ENCODE assay signal across 8 cellular contexts in genomic region chr19:57239982-57240310, GRCh38. TPM values are rescaled to one million over a fixed set of nuclear protein-coding genes. Genes with fewer than 3 reads are reported as not detected.
DNase-seq lines count a peak whose midpoint lies in the region; ATAC-seq and TF ChIP-seq lines count a peak whose summit lies in the region.

No MANE protein-coding gene starts in this region.

- peaks cover 9% of the 10 kb centered on the region for H3K9me3 Mint-ChIP-seq in activated CD4-positive, alpha-beta T cell treated with anti-CD3 and anti-CD28 coated beads, Interleukin-2, amount 10 ng/mL, durations not matched to agents 24 days and 14 days
- H3K9me3 Mint-ChIP-seq in activated T-helper 17 cell treated with anti-CD3 and anti-CD28 coated beads, Interleukin-2, amount 50 U/mL, for 72 hours, result no peaks in the 10 kb centered on the region
- H3K9me3 Mint-ChIP-seq in immature natural killer cell, result no peaks in the 10 kb centered on the region

- H3K4me1 Mint-ChIP-seq in activated CD4-positive, alpha-beta T cell treated with anti-CD3 and anti-CD28 coated beads, Interleukin-2, amount 10 ng/mL, durations not matched to agents 24 days and 14 days, result peaks cover 21% of the 10 kb centered on the region
- H3K4me1 Mint-ChIP-seq in activated T-helper 17 cell treated with anti-CD3 and anti-CD28 coated beads, Interleukin-2, amount 50 U/mL, for 72 hours, result peaks cover 12% of the 10 kb centered on the region
- peaks cover 35 to 44% of the 10 kb centered on the region in 2 donors for H3K4me1 Mint-ChIP-seq in immature natural killer cell

- peaks cover 2% of the 10 kb centered on the region for H3K27me3 Mint-ChIP-seq in activated CD4-positive, alpha-beta T cell treated with anti-CD3 and anti-CD28 coated beads, Interleukin-2, amount 10 ng/mL, durations not matched to agents 24 days and 14 days
- H3K27me3 Mint-ChIP-seq in activated T-helper 17 cell treated with anti-CD3 and anti-CD28 coated beads, Interleukin-2, amount 50 U/mL, for 72 hours, result no peaks in the 10 kb centered on the region
- peaks cover 2 to 6% (median 4%) of the 10 kb centered on the region in 3 donors for H3K27me3 Mint-ChIP-seq in immature natural killer cell (ENCODE audit: low read depth in 3 of 3)

- peak overlapping the region; percentile 85 for H3K27ac ChIP-seq in temporal lobe (ENCODE audit: low read depth, low read length)

- H3K27ac Mint-ChIP-seq in activated CD4-positive, alpha-beta T cell treated with anti-CD3 and anti-CD28 coated beads, Interleukin-2, amount 10 ng/mL, durations not matched to agents 24 days and 14 days, result peak overlapping the region; percentile 95
- H3K27ac Mint-ChIP-seq in activated T-helper 17 cell treated with anti-CD3 and anti-CD28 coated beads, Interleukin-2, amount 50 U/mL, for 72 hours, result peak overlapping the region; percentile 89
- H3K27ac Mint-ChIP-seq in immature natural killer cell, result peak overlapping the region; percentile 87 to 97 (median 96)

- no peak for DNase-seq in activated CD4-positive, alpha-beta T cell treated with anti-CD3 and anti-CD28 coated beads, Interleukin-2, amount 10 ng/mL, durations not matched to agents 24 days and 14 days
- no peak for DNase-seq in activated CD4-positive, alpha-beta T cell treated with anti-CD3 and anti-CD28 coated beads, Interleukin-2, amount 50 U/mL, for 4 hours
- DNase-seq in immature natural killer cell (no peak), AG20443 (ENCODE audit: low spot score) (no peak), HEK293T (ENCODE audit: extremely low spot score) (no peak)

- POLR2A ChIA-PET in HEK293T (lab: Yijun Ruan, JAX), result interaction anchor here (1.0 to 1.5 kb wide), 3 partner anchors 9 to 111 kb away, joined by 3 to 4 read pairs (median 3); partner anchors contain the start of gene ZNF304

- no peak for ATAC-seq in activated T-helper 17 cell treated with anti-CD3 and anti-CD28 coated beads, Interleukin-2, amount 50 U/mL, for 72 hours (replicated peaks)
- no peak for ATAC-seq in HG03469 (IDR thresholded peaks at IDR 0.05; ENCODE audit: unreplicated experiment)

- CTCF ChIA-PET in HEK293T (lab: Yijun Ruan, JAX), result no interaction called here

- intact Hi-C loops in activated CD4-positive, alpha-beta T cell treated with anti-CD3 and anti-CD28 coated beads, Interleukin-2, amount 10 ng/mL, durations not matched to agents 24 days and 14 days (cut with micrococcal nuclease), result loop anchor here (1.0 kb wide), 8 partner anchors 40 to 1065 kb away; partner anchors contain the start of genes ERVK3-1, TRAPPC2B, ZNF264 and ZNF304

- peak overlapping the region; percentile 87 for H3K4me3 Mint-ChIP-seq in activated CD4-positive, alpha-beta T cell treated with anti-CD3 and anti-CD28 coated beads, Interleukin-2, amount 10 ng/mL, durations not matched to agents 24 days and 14 days
- H3K4me3 Mint-ChIP-seq in activated T-helper 17 cell treated with anti-CD3 and anti-CD28 coated beads, Interleukin-2, amount 50 U/mL, for 72 hours, result peak overlapping the region; percentile 87
- peak overlapping the region; percentile 89 to 97 (median 95) for H3K4me3 Mint-ChIP-seq in immature natural killer cell

- peaks cover 26% of the 10 kb centered on the region for H3K36me3 Mint-ChIP-seq in activated CD4-positive, alpha-beta T cell treated with anti-CD3 and anti-CD28 coated beads, Interleukin-2, amount 10 ng/mL, durations not matched to agents 24 days and 14 days (ENCODE audit: low read depth)
- peaks cover 16% of the 10 kb centered on the region for H3K36me3 Mint-ChIP-seq in activated T-helper 17 cell treated with anti-CD3 and anti-CD28 coated beads, Interleukin-2, amount 50 U/mL, for 72 hours (ENCODE audit: low read depth)
- peaks cover 6 to 12% (median 7%) of the 10 kb centered on the region in 3 donors for H3K36me3 Mint-ChIP-seq in immature natural killer cell

TF ChIP-seq in HEK293T, 16 proteins besides CTCF, POLR2A, EP300 and RAD21:
- TF ChIP-seq SUZ12 (IDR thresholded peaks at IDR 0.05) (no peak), NFRKB (IDR thresholded peaks at IDR 0.05) (no peak), LEF1 (IDR thresholded peaks at IDR 0.05; ENCODE audit: borderline replicate concordance) (no peak), CTBP1 (IDR thresholded peaks at IDR 0.05; ENCODE audit: borderline replicate concordance) (no peak), PKNOX1 (IDR thresholded peaks at IDR 0.05) (no peak), ELF4 (IDR thresholded peaks at IDR 0.05) (no peak), FOXA1 (IDR thresholded peaks at IDR 0.05) (no peak), L3MBTL2 (conservative IDR thresholded peaks at IDR 0.05) (no peak), TARDBP (IDR thresholded peaks at IDR 0.05) (no peak)
TF ChIP-seq in HEK293T: peak in this region for 0.

RNA-seq across cellular contexts. Expression of gene ZNF805, which starts 0.5 kb away (rescaled TPM):
- total RNA-seq in activated CD4-positive, alpha-beta T cell treated with anti-CD3 and anti-CD28 coated beads, Interleukin-2, amount 10 ng/mL, durations not matched to agents 24 days and 14 days, result 7.6 and 8.6 TPM in 2 replicates
- 10 to 100 TPM in 1 of 2 donors, 1 to 10 TPM in 1; 9.1 to 16.7 TPM for total RNA-seq in activated T-helper 17 cell treated with anti-CD3 and anti-CD28 coated beads, Interleukin-2, amount 50 U/mL, for 72 hours
- 1 to 10 TPM; 1.9 to 3.0 (median 2.9) TPM for polyA plus RNA-seq in immature natural killer cell
- 21.9 TPM for total RNA-seq in temporal lobe

RNA-seq across cellular contexts. Expression of gene AURKC, which starts 9.1 kb away (rescaled TPM):
- 0.33 TPM in 1 of 2 replicates, not detected in the other for total RNA-seq in activated CD4-positive, alpha-beta T cell treated with anti-CD3 and anti-CD28 coated beads, Interleukin-2, amount 10 ng/mL, durations not matched to agents 24 days and 14 days
- total RNA-seq in activated T-helper 17 cell treated with anti-CD3 and anti-CD28 coated beads, Interleukin-2, amount 50 U/mL, for 72 hours, result 1 to 10 TPM; 2.1 to 3.5 TPM
- 1 to 10 TPM in 2 of 3 donors, not detected in 1; 1.8 to 2.5 TPM for polyA plus RNA-seq in immature natural killer cell
- 0.98 TPM for total RNA-seq in temporal lobe

RNA-seq across cellular contexts. Expression of gene ZNF460, which starts 40.3 kb away (rescaled TPM):
- total RNA-seq in activated CD4-positive, alpha-beta T cell treated with anti-CD3 and anti-CD28 coated beads, Interleukin-2, amount 10 ng/mL, durations not matched to agents 24 days and 14 days, result 42.3 and 49.1 TPM in 2 replicates
- total RNA-seq in activated T-helper 17 cell treated with anti-CD3 and anti-CD28 coated beads, Interleukin-2, amount 50 U/mL, for 72 hours, result 100 to 1,000 TPM in 1 of 2 donors, 10 to 100 TPM in 1; 90.0 to 130 TPM
- 1 to 10 TPM; 1.1 to 7.0 (median 4.3) TPM for polyA plus RNA-seq in immature natural killer cell
- total RNA-seq in temporal lobe, result 136 TPM

RNA-seq across cellular contexts. Expression of gene ZNF264, which starts 48.6 kb away (rescaled TPM):
- 18.0 and 19.9 TPM in 2 replicates for total RNA-seq in activated CD4-positive, alpha-beta T cell treated with anti-CD3 and anti-CD28 coated beads, Interleukin-2, amount 10 ng/mL, durations not matched to agents 24 days and 14 days
- total RNA-seq in activated T-helper 17 cell treated with anti-CD3 and anti-CD28 coated beads, Interleukin-2, amount 50 U/mL, for 72 hours, result 10 to 100 TPM; 23.7 to 51.0 TPM
- polyA plus RNA-seq in immature natural killer cell, result 10 to 100 TPM; 13.3 to 17.3 (median 14.8) TPM
- 23.8 TPM for total RNA-seq in temporal lobe
